1 cellular context compared by ENCODE assay signal in the genomic region with DNA sequence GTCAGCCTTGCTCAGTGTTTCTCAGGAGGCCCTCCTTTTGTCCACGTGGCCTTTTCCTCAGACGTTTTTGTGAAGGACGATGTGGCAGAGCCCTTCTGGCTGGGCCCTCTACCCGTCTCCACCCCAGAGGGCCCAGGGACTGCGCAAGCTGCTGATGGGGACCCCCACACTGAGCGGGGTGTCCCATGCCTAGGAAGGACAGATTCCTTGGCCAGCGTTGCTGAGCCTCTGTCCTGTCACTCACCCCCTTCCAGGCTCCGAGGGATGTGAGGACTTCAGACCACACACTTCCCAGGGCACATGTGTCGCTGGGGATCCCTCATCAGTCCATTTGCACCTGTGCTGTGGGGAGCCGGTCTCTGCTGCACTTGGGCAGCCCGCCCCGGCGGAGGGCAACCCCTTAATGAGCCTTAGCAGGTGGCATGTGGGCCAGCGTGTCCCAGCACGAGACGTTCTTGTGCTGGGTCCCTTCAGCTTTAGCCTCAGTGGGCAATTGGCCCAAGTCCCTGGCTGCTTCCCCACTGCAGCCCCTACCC.
TF ChIP-seq lines count a peak whose summit lies in the region.

No MANE protein-coding gene starts in this region.

TF ChIP-seq in H1, 55 proteins besides CTCF, POLR2A, EP300 and RAD21:
- TF ChIP-seq TEAD4 (IDR thresholded peaks at IDR 0.05; ENCODE audit: low read depth, low read length) (no peak), JUND (IDR thresholded peaks at IDR 0.05; ENCODE audit: low read length) (no peak), HDAC2 (IDR thresholded peaks at IDR 0.05; ENCODE audit: borderline replicate concordance in 1 of 2, low read depth in 2 of 2, low read length in 2 of 2) (no peak), SRF (IDR thresholded peaks at IDR 0.05; ENCODE audit: low read depth, low read length) (no peak), HDAC6 (IDR thresholded peaks at IDR 0.05; ENCODE audit: low read depth, low read length) (no peak), SAP30 (IDR thresholded peaks at IDR 0.05; ENCODE audit: insufficient read depth, insufficient replicate concordance, low read length) (no peak), RFX5 (IDR thresholded peaks at IDR 0.05; ENCODE audit: borderline replicate concordance, low read depth, low read length) (no peak), TAF1 (IDR thresholded peaks at IDR 0.05; ENCODE audit: low read depth, low read length) (no peak), CHD1 (IDR thresholded peaks at IDR 0.05; ENCODE audit: low read depth, low read length) (no peak)
